ENCODE assay signal across 2 cellular contexts in the genomic region with DNA sequence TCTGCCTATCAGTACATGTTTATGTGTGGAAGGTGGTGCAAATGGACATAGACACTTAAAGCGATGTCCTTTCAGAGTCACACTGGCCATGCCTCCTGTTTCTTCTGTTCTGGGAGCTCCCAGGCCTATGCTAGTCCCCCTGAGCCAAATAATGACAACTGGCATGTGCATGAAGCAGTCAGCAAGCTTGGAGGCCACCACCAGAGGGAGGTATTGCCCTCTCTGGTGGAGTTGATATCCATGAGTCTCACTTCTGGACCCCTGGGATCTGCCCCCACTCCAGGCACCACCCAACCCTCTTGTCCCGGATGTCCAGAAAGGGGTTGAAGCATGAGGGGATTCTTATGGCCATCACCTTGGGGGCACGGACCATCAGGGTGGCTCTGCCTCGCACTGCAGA.
A peak's percentile ranks its signal among the peaks of the same experiment; 100 is the strongest.
TF ChIP-seq lines count a peak whose summit lies in the region.

No MANE protein-coding gene starts in this region.

TF ChIP-seq in GM23338, 12 proteins besides CTCF, POLR2A, EP300 and RAD21 (continues in another document):
- TF ChIP-seq CREB1 (CRISPR knock-in tag; IDR thresholded peaks at IDR 0.05; ENCODE audit: low read depth) (no peak), NANOG (IDR thresholded peaks at IDR 0.05; ENCODE audit: borderline replicate concordance) (no peak), ZNF331 (CRISPR knock-in tag; IDR thresholded peaks at IDR 0.05; ENCODE audit: low read depth) (no peak), ZNF114 (CRISPR knock-in tag; IDR thresholded peaks at IDR 0.05) (no peak), EZH2phosphoT487 (IDR thresholded peaks at IDR 0.05; ENCODE audit: unreplicated experiment) (no peak), STAT1 (IDR thresholded peaks at IDR 0.05; ENCODE audit: unreplicated experiment) (no peak), JUNB (IDR thresholded peaks at IDR 0.05; ENCODE audit: unreplicated experiment) (no peak), POLR2AphosphoS5 (IDR thresholded peaks at IDR 0.05; ENCODE audit: low read depth) (no peak), EZH2 (IDR thresholded peaks at IDR 0.05; ENCODE audit: low read depth, unreplicated experiment) (no peak)
- TF ChIP-seq, protein P1, sequence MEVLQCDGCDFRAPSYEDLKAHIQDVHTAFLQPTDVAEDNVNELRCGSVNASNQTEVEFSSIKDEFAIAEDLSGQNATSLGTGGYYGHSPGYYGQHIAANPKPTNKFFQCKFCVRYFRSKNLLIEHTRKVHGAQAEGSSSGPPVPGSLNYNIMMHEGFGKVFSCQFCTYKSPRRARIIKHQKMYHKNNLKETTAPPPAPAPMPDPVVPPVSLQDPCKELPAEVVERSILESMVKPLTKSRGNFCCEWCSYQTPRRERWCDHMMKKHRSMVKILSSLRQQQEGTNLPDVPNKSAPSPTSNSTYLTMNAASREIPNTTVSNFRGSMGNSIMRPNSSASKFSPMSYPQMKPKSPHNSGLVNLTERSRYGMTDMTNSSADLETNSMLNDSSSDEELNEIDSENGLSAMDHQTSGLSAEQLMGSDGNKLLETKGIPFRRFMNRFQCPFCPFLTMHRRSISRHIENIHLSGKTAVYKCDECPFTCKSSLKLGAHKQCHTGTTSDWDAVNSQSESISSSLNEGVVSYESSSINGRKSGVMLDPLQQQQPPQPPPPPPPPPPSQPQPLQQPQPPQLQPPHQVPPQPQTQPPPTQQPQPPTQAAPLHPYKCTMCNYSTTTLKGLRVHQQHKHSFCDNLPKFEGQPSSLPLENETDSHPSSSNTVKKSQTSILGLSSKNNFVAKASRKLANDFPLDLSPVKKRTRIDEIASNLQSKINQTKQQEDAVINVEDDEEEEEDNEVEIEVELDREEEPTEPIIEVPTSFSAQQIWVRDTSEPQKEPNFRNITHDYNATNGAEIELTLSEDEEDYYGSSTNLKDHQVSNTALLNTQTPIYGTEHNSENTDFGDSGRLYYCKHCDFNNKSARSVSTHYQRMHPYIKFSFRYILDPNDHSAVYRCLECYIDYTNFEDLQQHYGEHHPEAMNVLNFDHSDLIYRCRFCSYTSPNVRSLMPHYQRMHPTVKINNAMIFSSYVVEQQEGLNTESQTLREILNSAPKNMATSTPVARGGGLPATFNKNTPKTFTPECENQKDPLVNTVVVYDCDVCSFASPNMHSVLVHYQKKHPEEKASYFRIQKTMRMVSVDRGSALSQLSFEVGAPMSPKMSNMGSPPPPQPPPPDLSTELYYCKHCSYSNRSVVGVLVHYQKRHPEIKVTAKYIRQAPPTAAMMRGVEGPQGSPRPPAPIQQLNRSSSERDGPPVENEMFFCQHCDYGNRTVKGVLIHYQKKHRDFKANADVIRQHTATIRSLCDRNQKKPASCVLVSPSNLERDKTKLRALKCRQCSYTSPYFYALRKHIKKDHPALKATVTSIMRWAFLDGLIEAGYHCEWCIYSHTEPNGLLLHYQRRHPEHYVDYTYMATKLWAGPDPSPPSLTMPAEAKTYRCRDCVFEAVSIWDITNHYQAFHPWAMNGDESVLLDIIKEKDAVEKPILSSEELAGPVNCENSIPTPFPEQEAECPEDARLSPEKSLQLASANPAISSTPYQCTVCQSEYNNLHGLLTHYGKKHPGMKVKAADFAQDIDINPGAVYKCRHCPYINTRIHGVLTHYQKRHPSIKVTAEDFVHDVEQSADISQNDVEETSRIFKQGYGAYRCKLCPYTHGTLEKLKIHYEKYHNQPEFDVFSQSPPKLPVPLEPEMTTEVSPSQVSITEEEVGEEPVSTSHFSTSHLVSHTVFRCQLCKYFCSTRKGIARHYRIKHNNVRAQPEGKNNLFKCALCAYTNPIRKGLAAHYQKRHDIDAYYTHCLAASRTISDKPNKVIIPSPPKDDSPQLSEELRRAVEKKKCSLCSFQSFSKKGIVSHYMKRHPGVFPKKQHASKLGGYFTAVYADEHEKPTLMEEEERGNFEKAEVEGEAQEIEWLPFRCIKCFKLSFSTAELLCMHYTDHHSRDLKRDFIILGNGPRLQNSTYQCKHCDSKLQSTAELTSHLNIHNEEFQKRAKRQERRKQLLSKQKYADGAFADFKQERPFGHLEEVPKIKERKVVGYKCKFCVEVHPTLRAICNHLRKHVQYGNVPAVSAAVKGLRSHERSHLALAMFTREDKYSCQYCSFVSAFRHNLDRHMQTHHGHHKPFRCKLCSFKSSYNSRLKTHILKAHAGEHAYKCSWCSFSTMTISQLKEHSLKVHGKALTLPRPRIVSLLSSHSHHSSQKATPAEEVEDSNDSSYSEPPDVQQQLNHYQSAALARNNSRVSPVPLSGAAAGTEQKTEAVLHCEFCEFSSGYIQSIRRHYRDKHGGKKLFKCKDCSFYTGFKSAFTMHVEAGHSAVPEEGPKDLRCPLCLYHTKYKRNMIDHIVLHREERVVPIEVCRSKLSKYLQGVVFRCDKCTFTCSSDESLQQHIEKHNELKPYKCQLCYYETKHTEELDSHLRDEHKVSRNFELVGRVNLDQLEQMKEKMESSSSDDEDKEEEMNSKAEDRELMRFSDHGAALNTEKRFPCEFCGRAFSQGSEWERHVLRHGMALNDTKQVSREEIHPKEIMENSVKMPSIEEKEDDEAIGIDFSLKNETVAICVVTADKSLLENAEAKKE (CRISPR knock-in tag; IDR thresholded peaks at IDR 0.05), result no peak
- TF ChIP-seq, protein P2, sequence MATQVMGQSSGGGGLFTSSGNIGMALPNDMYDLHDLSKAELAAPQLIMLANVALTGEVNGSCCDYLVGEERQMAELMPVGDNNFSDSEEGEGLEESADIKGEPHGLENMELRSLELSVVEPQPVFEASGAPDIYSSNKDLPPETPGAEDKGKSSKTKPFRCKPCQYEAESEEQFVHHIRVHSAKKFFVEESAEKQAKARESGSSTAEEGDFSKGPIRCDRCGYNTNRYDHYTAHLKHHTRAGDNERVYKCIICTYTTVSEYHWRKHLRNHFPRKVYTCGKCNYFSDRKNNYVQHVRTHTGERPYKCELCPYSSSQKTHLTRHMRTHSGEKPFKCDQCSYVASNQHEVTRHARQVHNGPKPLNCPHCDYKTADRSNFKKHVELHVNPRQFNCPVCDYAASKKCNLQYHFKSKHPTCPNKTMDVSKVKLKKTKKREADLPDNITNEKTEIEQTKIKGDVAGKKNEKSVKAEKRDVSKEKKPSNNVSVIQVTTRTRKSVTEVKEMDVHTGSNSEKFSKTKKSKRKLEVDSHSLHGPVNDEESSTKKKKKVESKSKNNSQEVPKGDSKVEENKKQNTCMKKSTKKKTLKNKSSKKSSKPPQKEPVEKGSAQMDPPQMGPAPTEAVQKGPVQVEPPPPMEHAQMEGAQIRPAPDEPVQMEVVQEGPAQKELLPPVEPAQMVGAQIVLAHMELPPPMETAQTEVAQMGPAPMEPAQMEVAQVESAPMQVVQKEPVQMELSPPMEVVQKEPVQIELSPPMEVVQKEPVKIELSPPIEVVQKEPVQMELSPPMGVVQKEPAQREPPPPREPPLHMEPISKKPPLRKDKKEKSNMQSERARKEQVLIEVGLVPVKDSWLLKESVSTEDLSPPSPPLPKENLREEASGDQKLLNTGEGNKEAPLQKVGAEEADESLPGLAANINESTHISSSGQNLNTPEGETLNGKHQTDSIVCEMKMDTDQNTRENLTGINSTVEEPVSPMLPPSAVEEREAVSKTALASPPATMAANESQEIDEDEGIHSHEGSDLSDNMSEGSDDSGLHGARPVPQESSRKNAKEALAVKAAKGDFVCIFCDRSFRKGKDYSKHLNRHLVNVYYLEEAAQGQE (IDR thresholded peaks at IDR 0.05; ENCODE audit: unreplicated experiment), result no peak

TF ChIP-seq in H1, 55 proteins besides CTCF, POLR2A, EP300 and RAD21:
- TF ChIP-seq, protein P3, sequence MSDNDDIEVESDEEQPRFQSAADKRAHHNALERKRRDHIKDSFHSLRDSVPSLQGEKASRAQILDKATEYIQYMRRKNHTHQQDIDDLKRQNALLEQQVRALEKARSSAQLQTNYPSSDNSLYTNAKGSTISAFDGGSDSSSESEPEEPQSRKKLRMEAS (IDR thresholded peaks at IDR 0.05), result peak; percentile 23; the same call in 1 of the 2 replicates
- TF ChIP-seq RBBP5 (IDR thresholded peaks at IDR 0.05; ENCODE audit: borderline replicate concordance, low read depth, low read length) (no peak), CREB1 (IDR thresholded peaks at IDR 0.05) (0 out of 2 replicates have a peak, but pooled peaks have one; percentile 10)
